3 cellular contexts compared by ENCODE assay signal in genomic region chr4:100067255-100067654, GRCh38.
"Had no signal": no experiment of that assay in that cellular context is flagged by ENCODE, and none has a peak within 500 bp of the region (broad histone marks: within the 10 kb centered on the region; RNA-seq: fewer than 3 reads in every experiment).

No MANE protein-coding gene starts in this region.

- H3K4me3 ChIP-seq: GM12878 had no signal

- ATAC-seq: GM12878 had no signal

- DNase-seq: GDM1, GF-D8 had no signal
